In the genomic region with DNA sequence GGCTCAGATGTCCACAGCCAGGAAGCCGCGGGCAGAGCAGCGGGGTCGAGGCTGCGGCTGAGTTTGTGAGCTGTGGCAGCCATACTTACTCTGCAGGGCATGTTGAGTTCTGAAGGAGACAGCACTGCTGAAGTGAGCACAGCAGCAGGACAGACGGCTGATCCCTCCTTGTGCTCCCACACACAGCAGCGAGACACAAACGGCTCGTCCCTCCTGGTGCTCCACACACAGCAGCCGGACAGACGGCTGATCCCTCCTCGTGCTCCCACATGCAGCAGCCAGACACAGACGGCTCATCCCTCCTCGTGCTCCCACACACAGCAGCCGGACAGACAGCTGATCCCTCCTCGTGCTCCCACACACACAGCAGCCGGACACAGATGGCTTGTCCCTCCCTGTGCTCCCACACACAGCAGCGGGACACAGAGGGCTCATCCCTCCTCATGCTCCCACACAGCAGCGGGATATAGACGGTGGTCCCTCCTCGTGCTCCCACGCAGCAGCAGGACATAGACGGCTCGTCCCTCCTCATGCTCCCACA, we compare ENCODE assay signal across 30 cellular contexts.
A peak's percentile ranks its signal among the peaks of the same experiment; 100 is the strongest.
DNase-seq lines count a peak whose midpoint lies in the region; ATAC-seq and TF ChIP-seq lines count a peak whose summit lies in the region.
"Had no signal": no experiment of that assay in that cellular context is flagged by ENCODE, and none has a peak within 500 bp of the region (broad histone marks: within the 10 kb centered on the region; RNA-seq: fewer than 3 reads in every experiment).

No MANE protein-coding gene starts in this region.

- H3K9me3 ChIP-seq in left ventricle myocardium inferior (replicated peaks), result peaks cover 25% of the 10 kb centered on the region
- peaks cover 0 to 18% (median 7%) of the 10 kb centered on the region in 4 donors for H3K9me3 ChIP-seq in upper lobe of left lung
- H3K9me3 ChIP-seq: pancreas had no signal

- H3K27me3 Mint-ChIP-seq in glutamatergic neuron (ENCODE audit: unreplicated experiment), result peaks cover 6% of the 10 kb centered on the region
- H3K27me3 Mint-ChIP-seq in osteocyte (ENCODE audit: unreplicated experiment), result no peaks in the 10 kb centered on the region
- H3K27me3 Mint-ChIP-seq: activated CD8-positive, alpha-beta memory T cell treated with anti-CD3 and anti-CD28 coated beads, Interleukin-2, amount 10 ng/mL, durations not matched to agents 7 days and 5 days; activated naive CD4-positive, alpha-beta T cell treated with anti-CD3 and anti-CD28 coated beads, Interleukin-2, amount 10 ng/mL, durations not matched to agents 7 days and 5 days; naive B cell had no signal

- no peak for TF ChIP-seq EP300 in upper lobe of left lung (IDR thresholded peaks at IDR 0.05)

- DNase-seq in cardiac septum (ENCODE audit: low spot score) (peak; percentile 63), left ventricle myocardium inferior (no peak), glutamatergic neuron (no peak), osteocyte (ENCODE audit: extremely low spot score, unreplicated experiment) (peak; percentile 67), upper lobe of left lung (peak; percentile 18 to 50), DMS 273 (lab: John Stamatoyannopoulos, UW; ENCODE audit: unreplicated experiment) (no peak)
- DNase-seq: activated CD4-positive, alpha-beta T cell treated with anti-CD3 and anti-CD28 coated beads for 48 hours; activated CD8-positive, alpha-beta memory T cell treated with anti-CD3 and anti-CD28 coated beads, Interleukin-2, amount 10 ng/mL, durations not matched to agents 7 days and 5 days; activated naive CD4-positive, alpha-beta T cell treated with anti-CD3 and anti-CD28 coated beads, Interleukin-2, amount 10 ng/mL, durations not matched to agents 7 days and 5 days; activated T-cell treated with anti-CD3 and anti-CD28 coated beads, Interleukin-2, amount 50 U/mL, for 72 hours; DMS 273 treated with DMSO at 0.1 percent for 48 hours; effector memory CD8-positive, alpha-beta T cell; heart right ventricle; KBM-7; mesendoderm; naive B cell; NCI-H1105 treated with DMSO at 0.1 percent for 48 hours; NCI-H1930; NCI-H526; NK-92 treated with Interleukin-12 subunit alpha and Interleukin-12 subunit beta, amount 100 ng/mL, for 24 hours; PC-3; SHP77; stimulated activated CD4-positive, alpha-beta T cell treated with anti-CD3 and anti-CD28 coated beads, Interleukin-15, amount 100 ng/mL, for 24 hours; stimulated activated naive CD8-positive, alpha-beta T cell treated with anti-CD3 and anti-CD28 coated beads, Interleukin-15, Interleukin-2, amounts not matched to agents 100 U/mL and 50 U/mL, for 24 hours; WERI-Rb-1 had no signal

- WGBS in upper lobe of left lung, 2 donors, result 80 to 83% methylated on average over 23 to 24 of the region's 24 CpGs

- H3K4me3 ChIP-seq in left ventricle myocardium inferior, result no peak overlapping the region
- H3K4me3 ChIP-seq in upper lobe of left lung, result no peak overlapping the region
- H3K4me3 ChIP-seq: breast epithelium, heart right ventricle, pancreas had no signal

- H3K27me3 ChIP-seq in left ventricle myocardium inferior (ENCODE audit: low read depth) (peaks cover 17% of the 10 kb centered on the region), upper lobe of left lung (no peaks in the 10 kb centered on the region)
- H3K27me3 ChIP-seq: breast epithelium, pancreas had no signal

- H3K9me3 Mint-ChIP-seq in glutamatergic neuron (ENCODE audit: unreplicated experiment) (peaks cover 29% of the 10 kb centered on the region), osteocyte (ENCODE audit: unreplicated experiment) (peaks cover 35% of the 10 kb centered on the region)

- no peak overlapping the region for H3K27ac ChIP-seq in left ventricle myocardium inferior (replicated peaks)
- no peak overlapping the region for H3K27ac ChIP-seq in upper lobe of left lung
- H3K27ac ChIP-seq: breast epithelium, heart right ventricle, pancreas, WERI-Rb-1 had no signal

- H3K4me1 Mint-ChIP-seq in glutamatergic neuron (ENCODE audit: low read depth, unreplicated experiment) (peaks cover 5% of the 10 kb centered on the region), osteocyte (ENCODE audit: unreplicated experiment) (no peaks in the 10 kb centered on the region)
- H3K4me1 Mint-ChIP-seq: activated CD8-positive, alpha-beta memory T cell treated with anti-CD3 and anti-CD28 coated beads, Interleukin-2, amount 10 ng/mL, durations not matched to agents 7 days and 5 days; activated naive CD4-positive, alpha-beta T cell treated with anti-CD3 and anti-CD28 coated beads, Interleukin-2, amount 10 ng/mL, durations not matched to agents 7 days and 5 days; naive B cell had no signal

- H3K4me3 Mint-ChIP-seq in glutamatergic neuron (ENCODE audit: unreplicated experiment) (no peak overlapping the region), osteocyte (ENCODE audit: unreplicated experiment) (no peak overlapping the region)
- H3K4me3 Mint-ChIP-seq: activated CD8-positive, alpha-beta memory T cell treated with anti-CD3 and anti-CD28 coated beads, Interleukin-2, amount 10 ng/mL, durations not matched to agents 7 days and 5 days; activated naive CD4-positive, alpha-beta T cell treated with anti-CD3 and anti-CD28 coated beads, Interleukin-2, amount 10 ng/mL, durations not matched to agents 7 days and 5 days; activated T-cell treated with anti-CD3 and anti-CD28 coated beads, Interleukin-2, amount 50 U/mL, for 72 hours; CD8-positive, alpha-beta T cell; effector memory CD8-positive, alpha-beta T cell; naive B cell had no signal

- H3K27ac Mint-ChIP-seq in glutamatergic neuron (ENCODE audit: unreplicated experiment) (peak overlapping the region; percentile 66), osteocyte (ENCODE audit: unreplicated experiment) (no peak overlapping the region)
- H3K27ac Mint-ChIP-seq: activated CD8-positive, alpha-beta memory T cell treated with anti-CD3 and anti-CD28 coated beads, Interleukin-2, amount 10 ng/mL, durations not matched to agents 7 days and 5 days; activated naive CD4-positive, alpha-beta T cell treated with anti-CD3 and anti-CD28 coated beads, Interleukin-2, amount 10 ng/mL, durations not matched to agents 7 days and 5 days; activated T-cell treated with anti-CD3 and anti-CD28 coated beads, Interleukin-2, amount 50 U/mL, for 72 hours; CD8-positive, alpha-beta T cell; effector memory CD8-positive, alpha-beta T cell; naive B cell had no signal

- ATAC-seq in upper lobe of left lung (ENCODE audit: low FRiP score in 2 of 2) (no peak), HG02642 (IDR thresholded peaks at IDR 0.05; ENCODE audit: poor library complexity, unreplicated experiment) (no peak), GM19467 (IDR thresholded peaks at IDR 0.05; ENCODE audit: unreplicated experiment) (no peak)
- ATAC-seq: activated CD8-positive, alpha-beta memory T cell treated with anti-CD3 and anti-CD28 coated beads, Interleukin-2, amount 10 ng/mL, durations not matched to agents 7 days and 5 days; activated T-cell treated with anti-CD3 and anti-CD28 coated beads, Interleukin-2, amount 50 U/mL, for 72 hours; CD8-positive, alpha-beta T cell; effector memory CD8-positive, alpha-beta T cell; PC-3; stimulated activated naive CD8-positive, alpha-beta T cell treated with anti-CD3 and anti-CD28 coated beads, Interleukin-15, Interleukin-2, amounts not matched to agents 100 U/mL and 50 U/mL, for 24 hours had no signal

- intact Hi-C loops in cardiac septum (cut with DNase I) (no loop called here), left ventricle myocardium inferior (cut with micrococcal nuclease) (no loop called here)

- no peaks in the 10 kb centered on the region for H3K4me1 ChIP-seq in left ventricle myocardium inferior
- H3K4me1 ChIP-seq in upper lobe of left lung, result no peaks in the 10 kb centered on the region
- H3K4me1 ChIP-seq: breast epithelium, heart right ventricle, pancreas had no signal

- no peaks in the 10 kb centered on the region for H3K36me3 ChIP-seq in left ventricle myocardium inferior
- no peaks in the 10 kb centered on the region for H3K36me3 ChIP-seq in upper lobe of left lung
- H3K36me3 ChIP-seq: breast epithelium, heart right ventricle, pancreas, WERI-Rb-1 had no signal

- TF ChIP-seq CTCF in left ventricle myocardium inferior (IDR thresholded peaks at IDR 0.05; ENCODE audit: borderline replicate concordance) (no peak), glutamatergic neuron (IDR thresholded peaks at IDR 0.05; ENCODE audit: partially characterized antibody, unreplicated experiment) (no peak), osteocyte (IDR thresholded peaks at IDR 0.05) (no peak), upper lobe of left lung (IDR thresholded peaks at IDR 0.05) (no peak)

- H3K36me3 Mint-ChIP-seq in glutamatergic neuron (ENCODE audit: unreplicated experiment) (peaks cover 14% of the 10 kb centered on the region), osteocyte (ENCODE audit: unreplicated experiment) (peaks cover 2% of the 10 kb centered on the region)
- H3K36me3 Mint-ChIP-seq: activated CD8-positive, alpha-beta memory T cell treated with anti-CD3 and anti-CD28 coated beads, Interleukin-2, amount 10 ng/mL, durations not matched to agents 7 days and 5 days; activated naive CD4-positive, alpha-beta T cell treated with anti-CD3 and anti-CD28 coated beads, Interleukin-2, amount 10 ng/mL, durations not matched to agents 7 days and 5 days; CD8-positive, alpha-beta T cell had no signal

- TF ChIP-seq POLR2A in upper lobe of left lung (IDR thresholded peaks at IDR 0.05), result no peak

Comparison
In these comparisons a context has a peak if more than half of its experiments do, and no peak if none do; other contexts are left out.
1. DNase-seq: peak in cardiac septum (single experiment), osteocyte (single experiment) and upper lobe of left lung (2 of 2); none in left ventricle myocardium inferior (single experiment), glutamatergic neuron (single experiment) and DMS 273 (single experiment).